In the genomic region with DNA sequence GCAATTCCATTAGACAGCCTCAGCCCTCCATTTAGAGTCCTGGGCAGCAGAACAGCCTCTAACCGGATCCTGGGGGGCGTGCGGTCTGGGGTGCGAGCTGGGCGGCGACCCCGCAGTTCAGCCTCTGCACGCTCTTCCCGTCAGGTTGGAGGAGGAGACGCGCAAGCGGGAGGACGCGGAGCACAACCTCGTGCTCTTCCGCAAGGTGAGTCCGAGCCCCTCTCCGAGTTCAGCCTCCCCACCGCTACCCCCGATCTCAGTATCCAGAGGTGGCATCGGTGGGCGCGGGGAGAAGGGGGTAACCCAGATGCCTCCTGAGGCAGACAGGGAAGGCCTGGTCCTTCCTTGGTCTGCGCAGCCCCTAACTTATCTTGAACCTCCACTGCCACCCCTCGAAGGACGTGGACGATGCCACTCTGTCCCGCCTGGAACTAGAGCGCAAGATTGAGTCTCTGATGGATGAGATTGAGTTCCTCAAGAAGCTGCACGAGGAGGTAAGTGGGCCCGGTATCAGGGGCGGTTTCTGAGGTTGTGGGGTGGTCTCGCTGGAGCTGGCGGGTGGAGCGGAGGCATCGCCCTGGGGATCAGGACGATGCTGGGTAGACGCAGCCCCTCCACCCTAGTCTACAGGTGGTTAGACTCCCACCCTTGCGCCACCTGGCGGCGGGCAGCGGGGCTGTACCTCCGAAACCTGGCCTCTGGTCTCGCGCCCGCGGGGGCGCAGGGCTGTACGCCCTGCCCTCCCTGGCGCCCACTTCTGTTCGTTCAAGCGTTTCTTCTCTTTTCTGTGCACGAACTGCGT, we compare ENCODE assay signal across 8 cellular contexts. TPM values are rescaled to one million over a fixed set of nuclear protein-coding genes. Genes with fewer than 3 reads are reported as not detected.
DNase-seq lines count a peak whose midpoint lies in the region; ATAC-seq and TF ChIP-seq lines count a peak whose summit lies in the region.

No MANE protein-coding gene starts in this region.

- H3K27ac Mint-ChIP-seq in endodermal cell = no peak overlapping the region

- no peaks in the 10 kb centered on the region for H3K9me3 ChIP-seq in endodermal cell (ENCODE audit: control insufficient read depth, low read length)
- no peaks in the 10 kb centered on the region for H3K9me3 ChIP-seq in neutrophil
- H3K9me3 ChIP-seq in uterus = no peaks in the 10 kb centered on the region

- no peaks in the 10 kb centered on the region for H3K36me3 Mint-ChIP-seq in endodermal cell (ENCODE audit: low read depth)

- no peaks in the 10 kb centered on the region for H3K36me3 ChIP-seq in endodermal cell (ENCODE audit: control insufficient read depth, insufficient read depth, low read length)
- no peaks in the 10 kb centered on the region for H3K36me3 ChIP-seq in neutrophil
- no peaks in the 10 kb centered on the region for H3K36me3 ChIP-seq in uterus

- TF ChIP-seq CTCF in endodermal cell (conservative IDR thresholded peaks at IDR 0.05) (peak; percentile 91), neutrophil (IDR thresholded peaks at IDR 0.05) (peak; percentile 50), uterus (IDR thresholded peaks at IDR 0.05) (peak; percentile 32 to 39 (median 36))

- H3K4me1 Mint-ChIP-seq in endodermal cell = peaks cover 3% of the 10 kb centered on the region

- intact Hi-C loops in uterus (cut with DNase I; ENCODE audit: low total_unique reads) = no loop called here

- H3K9me3 Mint-ChIP-seq in endodermal cell = no peaks in the 10 kb centered on the region

- 38 to 45% methylated on average over 39 to 54 of the region's 54 CpGs for WGBS in endodermal cell (ENCODE audit: insufficient coverage in 1 of 2, insufficient read length in 1 of 2), 2 experiments

- H3K27me3 ChIP-seq in endodermal cell (ENCODE audit: control insufficient read depth, insufficient read depth, low read length, poor library complexity, severe bottlenecking) (peaks cover 70% of the 10 kb centered on the region), neutrophil (peaks cover 100% of the 10 kb centered on the region), uterus (peaks cover 24 to 35% of the 10 kb centered on the region in 2 donors)

- H3K4me3 ChIP-seq in endodermal cell (ENCODE audit: low read length) (no peak overlapping the region), neutrophil (ENCODE audit: low read depth in 1 of 2, low read length in 1 of 2) (peak overlapping the region; percentile 35 to 52), uterus (no peak overlapping the region)

- H3K4me3 Mint-ChIP-seq in endodermal cell = no peak overlapping the region

- no peaks in the 10 kb centered on the region for H3K4me1 ChIP-seq in endodermal cell (ENCODE audit: control insufficient read depth, insufficient read depth, low read length)
- peaks cover 15 to 28% of the 10 kb centered on the region in 2 experiments for H3K4me1 ChIP-seq in neutrophil (ENCODE audit: control insufficient read depth in 1 of 2, insufficient read depth in 1 of 2, low read depth in 1 of 2, low read length in 1 of 2)
- peaks cover 0 to 15% of the 10 kb centered on the region in 2 donors for H3K4me1 ChIP-seq in uterus

- DNase-seq in GM03348 (ENCODE audit: low spot score) = peak; percentile 64
- peak; percentile 41 for DNase-seq in NCI-H187 treated with DMSO at 0.1 percent for 48 hours (lab: John Stamatoyannopoulos, UW)
- DNase-seq in activated CD8-positive, alpha-beta memory T cell treated with anti-CD3 and anti-CD28 coated beads for 48 hours (ENCODE audit: low read depth in 2 of 3, low spot score in 2 of 3) = peak; percentile 23 to 58 (median 58)
- DNase-seq in endodermal cell = peak; percentile 94
- no peak for DNase-seq in uterus

- TF ChIP-seq POLR2A in uterus (IDR thresholded peaks at IDR 0.05) = no peak

- no peak overlapping the region for H3K9ac ChIP-seq in endodermal cell (ENCODE audit: extremely low read depth, low read length, poor library complexity, severe bottlenecking)

- H3K27ac ChIP-seq in endodermal cell (ENCODE audit: low read depth, low read length) (no peak overlapping the region), neutrophil (no peak overlapping the region), uterus (no peak overlapping the region)

- ATAC-seq in HG02973 (IDR thresholded peaks at IDR 0.05; ENCODE audit: unreplicated experiment) (no peak), GM21367 (IDR thresholded peaks at IDR 0.05; ENCODE audit: unreplicated experiment) (no peak)

- peaks cover 97% of the 10 kb centered on the region for H3K27me3 Mint-ChIP-seq in endodermal cell (ENCODE audit: insufficient read depth)

RNA-seq across cellular contexts. Expression of a gene that starts 1.3 kb away (rescaled TPM):
- under 1 TPM; 0.42 to 0.51 TPM for total RNA-seq in endodermal cell
- 18.3 TPM for polyA plus RNA-seq in endodermal cell (2013, experiment 1 of 2)
- 16.8 TPM for polyA plus RNA-seq in endodermal cell (2013, experiment 2 of 2)
- 1 to 10 TPM in 2 of 4 donors, not detected in 2; 4.7 to 5.6 TPM for total RNA-seq in uterus

RNA-seq across cellular contexts. Expression of a gene that starts 26.8 kb away (rescaled TPM):
- 10 to 100 TPM; 60.5 to 87.4 TPM for total RNA-seq in endodermal cell
- 89.3 TPM for polyA plus RNA-seq in endodermal cell (2013, experiment 1 of 2)
- polyA plus RNA-seq in endodermal cell (2013, experiment 2 of 2) = 86.0 TPM
- 10 to 100 TPM in 1 of 4 donors, 1 to 10 TPM in 1, not detected in 2; 1.8 to 10.2 TPM for total RNA-seq in uterus

RNA-seq across cellular contexts. Expression of a gene that starts 31.4 kb away (rescaled TPM):
- total RNA-seq in endodermal cell (100 to 1,000 TPM; 600 to 684 TPM), uterus (10 to 100 TPM; 30.7 to 90.0 (median 74.6) TPM)
- 567 TPM for polyA plus RNA-seq in endodermal cell (2013, experiment 1 of 2)
- 581 TPM for polyA plus RNA-seq in endodermal cell (2013, experiment 2 of 2)

RNA-seq across cellular contexts. Expression of a gene that starts 40.8 kb away (rescaled TPM):
- total RNA-seq in endodermal cell (under 1 TPM; 0.20 to 0.38 TPM), uterus (1 to 10 TPM in 1 of 4 donors, not detected in 3; 1.7 TPM)
- 31.0 TPM for polyA plus RNA-seq in endodermal cell (2013, experiment 1 of 2)
- 38.9 TPM for polyA plus RNA-seq in endodermal cell (2013, experiment 2 of 2)

RNA-seq across cellular contexts. Expression of a gene that starts 50.5 kb away (rescaled TPM):
- total RNA-seq in endodermal cell (1 to 10 TPM; 1.9 to 4.6 TPM), uterus (1 to 10 TPM in 1 of 4 donors, not detected in 3; 4.5 TPM)
- 1.9 TPM for polyA plus RNA-seq in endodermal cell (2013, experiment 1 of 2)
- 2.2 TPM for polyA plus RNA-seq in endodermal cell (2013, experiment 2 of 2)

Comparison
In these comparisons a context has a peak if more than half of its experiments do, and no peak if none do; other contexts are left out.
1. DNase-seq: peak in GM03348 (single experiment), NCI-H187 treated with DMSO at 0.1 percent for 48 hours (single experiment), activated CD8-positive, alpha-beta memory T cell treated with anti-CD3 and anti-CD28 coated beads for 48 hours (3 of 3) and endodermal cell (single experiment); none in uterus (0 of 2).
2. H3K4me3 ChIP-seq: peak in neutrophil (2 of 2); none in endodermal cell (single experiment) and uterus (0 of 2).
3. CTCF ChIP-seq: peak in every context shown above with its lines; median percentile 91 in endodermal cell; 50 in neutrophil; 36 in uterus.
4. RNA of a gene that starts 26.8 kb away (total RNA-seq): 60.5 to 87.4 TPM in endodermal cell; 1.8 to 10.2 TPM in uterus; every median in the first group is over 4 times any median in the second.
5. RNA of a gene that starts 31.4 kb away (total RNA-seq): 600 to 684 TPM in endodermal cell; 30.7 to 90.0 TPM in uterus; every median in the first group is over 4 times any median in the second.